Comparison of ENCODE assay signal across 15 cellular contexts in the genomic region with DNA sequence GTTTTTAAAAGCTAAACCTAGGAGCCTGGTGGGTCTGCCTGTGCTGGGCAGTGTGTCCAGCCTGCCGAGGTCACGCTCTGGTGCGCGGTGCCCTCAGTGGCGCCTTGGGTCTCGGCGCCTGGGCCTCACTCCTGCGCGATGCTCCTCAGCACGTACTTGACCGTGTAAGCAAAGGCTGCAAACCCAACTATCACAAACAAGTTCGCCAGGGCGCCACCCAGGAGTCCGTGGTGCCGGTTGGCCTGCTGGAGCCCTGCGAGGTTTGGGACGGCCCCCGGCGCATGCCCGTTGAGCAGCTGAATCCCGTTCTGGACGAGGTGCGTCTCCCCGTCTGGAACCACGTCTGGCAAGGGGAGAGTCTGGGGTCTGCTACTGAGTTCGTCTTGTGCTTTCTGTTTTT.
"Had no signal": no experiment of that assay in that cellular context is flagged by ENCODE, and none has a peak within 500 bp of the region (broad histone marks: within the 10 kb centered on the region; RNA-seq: fewer than 3 reads in every experiment).

No MANE protein-coding gene starts in this region.

- H3K27me3 ChIP-seq: dorsolateral prefrontal cortex, foreskin keratinocyte, ovary, tibial artery had no signal

- H3K4me3 ChIP-seq: dorsolateral prefrontal cortex, lower lobe of right lung, ovary, psoas muscle, tibial artery had no signal

- DNase-seq: activated CD4-positive, alpha-beta T cell treated with anti-CD3 and anti-CD28 coated beads, Interleukin-2, amount 50 U/mL, for 4 hours; amniotic stem cell; dorsolateral prefrontal cortex; foreskin keratinocyte; glutamatergic neuron; hippocampal formation; left colon; lower lobe of right lung; natural killer cell; psoas muscle; stimulated activated CD4-positive, alpha-beta T cell treated with anti-CD3 and anti-CD28 coated beads, Interleukin-2, amount 100 ng/mL, for 24 hours; stimulated activated naive CD4-positive, alpha-beta T cell treated with Interleukin-2 at 50 U/mL for 16 hours; tibial artery had no signal

- H3K27ac ChIP-seq: dorsolateral prefrontal cortex, epithelial cell of prostate, foreskin keratinocyte, lower lobe of right lung, ovary, psoas muscle, tibial artery had no signal

- H3K4me1 ChIP-seq: lower lobe of right lung, psoas muscle, tibial artery had no signal

- H3K36me3 ChIP-seq: ovary had no signal

- H3K9me3 ChIP-seq: lower lobe of right lung, ovary, psoas muscle, tibial artery had no signal
